In the genomic region with DNA sequence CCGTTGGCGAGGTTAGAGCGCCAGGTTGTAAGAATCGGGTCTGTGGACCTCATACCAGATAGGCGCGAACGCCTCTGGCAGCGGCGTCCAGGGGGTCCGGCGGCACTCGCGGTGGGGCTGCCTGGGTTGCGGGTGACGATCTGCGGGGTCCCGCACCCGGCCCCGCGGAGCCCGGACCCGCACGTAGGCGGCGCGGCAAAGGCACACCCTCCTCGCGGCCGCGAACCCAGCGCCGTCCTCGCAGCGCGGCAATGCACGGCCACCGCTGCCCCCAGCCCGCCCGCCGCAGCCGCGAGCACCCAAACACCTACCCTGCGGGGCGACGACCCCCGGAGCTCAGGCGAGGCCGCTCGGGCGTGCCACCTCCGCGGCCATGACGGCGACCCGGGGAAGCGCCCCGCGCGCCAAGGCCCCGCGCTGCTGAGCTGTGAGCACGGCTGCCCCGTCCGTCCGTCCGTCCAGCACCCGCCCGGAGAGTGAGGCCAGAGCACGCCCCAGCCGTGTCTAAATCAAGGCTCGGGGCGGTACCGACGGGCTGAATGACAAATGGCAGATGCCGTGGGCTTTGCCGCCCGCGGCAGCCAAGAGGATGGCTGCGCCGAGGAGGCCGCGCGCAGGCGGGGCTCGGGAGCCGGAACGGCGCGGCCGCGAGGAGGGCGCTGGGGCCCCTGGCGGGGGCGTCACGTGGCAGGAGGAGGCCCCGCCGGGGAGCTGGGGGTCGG, we compare ENCODE assay signal across 8 cellular contexts. TPM values are rescaled to one million over a fixed set of nuclear protein-coding genes. Genes with fewer than 3 reads are reported as not detected.
DNase-seq lines count a peak whose midpoint lies in the region; ATAC-seq, FAIRE-seq and TF ChIP-seq lines count a peak whose summit lies in the region.

A gene with protein sequence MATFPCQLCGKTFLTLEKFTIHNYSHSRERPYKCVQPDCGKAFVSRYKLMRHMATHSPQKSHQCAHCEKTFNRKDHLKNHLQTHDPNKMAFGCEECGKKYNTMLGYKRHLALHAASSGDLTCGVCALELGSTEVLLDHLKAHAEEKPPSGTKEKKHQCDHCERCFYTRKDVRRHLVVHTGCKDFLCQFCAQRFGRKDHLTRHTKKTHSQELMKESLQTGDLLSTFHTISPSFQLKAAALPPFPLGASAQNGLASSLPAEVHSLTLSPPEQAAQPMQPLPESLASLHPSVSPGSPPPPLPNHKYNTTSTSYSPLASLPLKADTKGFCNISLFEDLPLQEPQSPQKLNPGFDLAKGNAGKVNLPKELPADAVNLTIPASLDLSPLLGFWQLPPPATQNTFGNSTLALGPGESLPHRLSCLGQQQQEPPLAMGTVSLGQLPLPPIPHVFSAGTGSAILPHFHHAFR (minus strand): TSS at position 481 of the 722 bp plus-strand sequence. CDS start 60,123 bp downstream, outside the sequence.

- no peaks in the 10 kb centered on the region for H3K9me3 ChIP-seq in CD8-positive, alpha-beta T cell (ENCODE audit: low read length)
- H3K9me3 ChIP-seq in thymus (ENCODE audit: control insufficient read depth), result no peaks in the 10 kb centered on the region

- peaks cover 2% of the 10 kb centered on the region for H3K9me3 Mint-ChIP-seq in CD8-positive, alpha-beta T cell

- peaks cover 14% of the 10 kb centered on the region for H3K4me1 Mint-ChIP-seq in CD8-positive, alpha-beta T cell (ENCODE audit: low read depth)

- peak in 2 of 7 experiments; percentile 8 to 49 for DNase-seq in CD8-positive, alpha-beta T cell
- peak; percentile 25 for DNase-seq in HTR-8/SVneo (ENCODE audit: insufficient read length, low spot score)
- peak; percentile 37 for DNase-seq in activated CD4-positive, CD25-positive, alpha-beta regulatory T cell treated with anti-CD3 and anti-CD28 coated beads, Interleukin-2, amount 50 U/mL, for 72 hours
- no peak for DNase-seq in epithelial cell of proximal tubule (ENCODE audit: low read depth)
- DNase-seq in mucosa of gallbladder (ENCODE audit: low spot score), result peak; percentile 50

- peak within 1 kb of the TSS; percentile 37 for H3K4me3 ChIP-seq in CD8-positive, alpha-beta T cell (ENCODE audit: low read depth, low read length)
- H3K4me3 ChIP-seq in epithelial cell of proximal tubule (ENCODE audit: low read depth, low read length), result peak within 1 kb of the TSS; percentile 52
- peak within 1 kb of the TSS; percentile 66 for H3K4me3 ChIP-seq in thymus (ENCODE audit: low read length)

- peaks cover 17% of the 10 kb centered on the region for H3K27me3 Mint-ChIP-seq in CD8-positive, alpha-beta T cell (ENCODE audit: low read depth)

- no peaks in the 10 kb centered on the region for H3K36me3 ChIP-seq in CD8-positive, alpha-beta T cell (ENCODE audit: insufficient read depth, low read length)
- no peaks in the 10 kb centered on the region for H3K36me3 ChIP-seq in thymus (ENCODE audit: control insufficient read depth, insufficient read depth)

- H3K27ac Mint-ChIP-seq in CD8-positive, alpha-beta T cell, result no peak within 1 kb of the TSS

- WGBS in thymus, result 49% methylated on average over 98 of the region's 98 CpGs

- no peaks in the 10 kb centered on the region for H3K36me3 Mint-ChIP-seq in CD8-positive, alpha-beta T cell

- CTCF ChIA-PET in CD8-positive, alpha-beta T cell (lab: Charles Lee), result interaction anchor here (1.0 to 1.1 kb wide), 3 partner anchors 68 to 548 kb away, joined by 3 to 7 read pairs (median 4); no protein-coding TSS in a partner anchor

- H3K27me3 ChIP-seq in CD8-positive, alpha-beta T cell (ENCODE audit: insufficient read depth, low read length), result no peaks in the 10 kb centered on the region
- H3K27me3 ChIP-seq in thymus (ENCODE audit: control insufficient read depth, insufficient read depth), result peaks cover 2% of the 10 kb centered on the region

- no peak within 1 kb of the TSS for H3K27ac ChIP-seq in CD8-positive, alpha-beta T cell (ENCODE audit: low read depth, low read length)
- H3K27ac ChIP-seq in thymus (ENCODE audit: low read depth), result no peak within 1 kb of the TSS

- no peak for TF ChIP-seq CTCF in CD8-positive, alpha-beta T cell (IDR thresholded peaks at IDR 0.05)
- no peak for TF ChIP-seq CTCF in epithelial cell of proximal tubule (conservative IDR thresholded peaks at IDR 0.05; ENCODE audit: low read depth, low read length)

- POLR2A ChIA-PET in CD8-positive, alpha-beta T cell (lab: Charles Lee), result no interaction called here

- intact Hi-C loops in CD8-positive, alpha-beta T cell (cut with DNase I, micrococcal nuclease), result no loop called here

- H3K4me3 Mint-ChIP-seq in CD8-positive, alpha-beta T cell, result peak within 1 kb of the TSS; percentile 68

- peak; percentile 61 for ATAC-seq in CD8-positive, alpha-beta T cell
- ATAC-seq in GM19452 (IDR thresholded peaks at IDR 0.05; ENCODE audit: unreplicated experiment) (peak; percentile 58), GM18519 (IDR thresholded peaks at IDR 0.05; ENCODE audit: low FRiP score, unreplicated experiment) (no peak)

- no peak for FAIRE-seq in HTR-8/SVneo (lab: Jason Lieb, UNC)

- peaks cover 7% of the 10 kb centered on the region for H3K4me1 ChIP-seq in CD8-positive, alpha-beta T cell (ENCODE audit: insufficient read depth, low read length)
- no peaks in the 10 kb centered on the region for H3K4me1 ChIP-seq in thymus (ENCODE audit: control insufficient read depth, insufficient read depth, low read length)

RNA-seq across cellular contexts. Expression of the gene that starts here (rescaled TPM):
- total RNA-seq in CD8-positive, alpha-beta T cell, result 1 to 10 TPM; 4.3 to 4.8 TPM
- total RNA-seq in epithelial cell of proximal tubule (17.4 and 22.1 TPM in 2 replicates), mucosa of gallbladder (25.3 TPM)
- 9.8 TPM for polyA plus RNA-seq in thymus
